7 cellular contexts compared by ENCODE assay signal in genomic region chrX:92460539-92460938, GRCh38.
A peak's percentile ranks its signal among the peaks of the same experiment; 100 is the strongest.
DNase-seq lines count a peak whose midpoint lies in the region; TF ChIP-seq lines count a peak whose summit lies in the region.
"Not testable (repeated sequence)": the region's sequence is repeated elsewhere in the genome, so short reads cannot be mapped to it uniquely, and the experiment has no call there.

No MANE protein-coding gene starts in this region.

- not testable (repeated sequence) for H3K4me1 Mint-ChIP-seq in H9, endodermal cell

- not testable (repeated sequence) for H3K18ac ChIP-seq in H9 (ENCODE audit: insufficient read length, low read depth, low read length)

- H3K4me3 ChIP-seq in endodermal cell (ENCODE audit: low read length) = not testable (repeated sequence)

- H3K9ac ChIP-seq in H9 (ENCODE audit: extremely low read depth, insufficient read length, low read length); endodermal cell (ENCODE audit: extremely low read depth, low read length, poor library complexity, severe bottlenecking): not testable (repeated sequence)

- H3K27ac ChIP-seq in C4-2B; H9 (ENCODE audit: insufficient read length, low read depth, low read length); endodermal cell (ENCODE audit: low read depth, low read length): not testable (repeated sequence)

- in situ Hi-C loops in SK-MEL-5 (cut with HindIII; ENCODE audit: low pct_unique_long_range_greater_than_20kb, low sequenced_read_pairs) = not testable (repeated sequence)

- WGBS in H9 (ENCODE audit: extremely low coverage, insufficient read length, low lambda C conversion rate) = no CpG with 5 or more reads among the region's 13 CpGs
- WGBS in endodermal cell (ENCODE audit: insufficient coverage in 1 of 2, insufficient read length in 1 of 2), 2 experiments = 88% methylated on average over 13 of the region's 13 CpGs; no CpG with 5 or more reads in 1 of the 2 experiments

- H3K36me3 ChIP-seq in endodermal cell (ENCODE audit: control insufficient read depth, insufficient read depth, low read length) = not testable (repeated sequence)

- H3K23ac ChIP-seq in H9 (ENCODE audit: insufficient read length, low read depth, low read length) = not testable (repeated sequence)

- H2BK15ac ChIP-seq in H9 (ENCODE audit: low read depth, low read length) = not testable (repeated sequence)

- not testable (repeated sequence) for H2BK20ac ChIP-seq in H9 (ENCODE audit: low read depth, low read length, poor library complexity, severe bottlenecking)

- not testable (repeated sequence) for H4K8ac ChIP-seq in H9 (replicated peaks; ENCODE audit: insufficient read length, low read depth, low read length)

- H2BK12ac ChIP-seq in H9 (ENCODE audit: insufficient read length, low read depth, low read length) = not testable (repeated sequence)

- intact Hi-C loops in posterior vena cava (cut with DNase I) = not testable (repeated sequence)

- not testable (repeated sequence) for H2AFZ ChIP-seq in H9 (ENCODE audit: low read length)

- not testable (repeated sequence) for H3K4me1 ChIP-seq in H9 (ENCODE audit: insufficient read depth, low read length); endodermal cell (ENCODE audit: control insufficient read depth, insufficient read depth, low read length)

- H3K23me2 ChIP-seq in H9 (ENCODE audit: insufficient read length, low read depth, low read length, poor library complexity, severe bottlenecking) = not testable (repeated sequence)

- TF ChIP-seq CTCF in C4-2B (conservative IDR thresholded peaks at IDR 0.05) = 0 out of 2 replicates have a peak, but pooled peaks have one; percentile 5
- TF ChIP-seq CTCF in H9 (conservative IDR thresholded peaks at IDR 0.05) = peak; percentile 21; the same call in 1 of the 3 replicates
- not testable (repeated sequence) for TF ChIP-seq CTCF in endodermal cell (conservative IDR thresholded peaks at IDR 0.05)

- not testable (repeated sequence) for H3K27ac Mint-ChIP-seq in H9, endodermal cell

- H3K56ac ChIP-seq in H9 (ENCODE audit: insufficient read length, low read depth, low read length) = not testable (repeated sequence)

- DNase-seq in H9 (peak; percentile 23), NCI-H82 (lab: John Stamatoyannopoulos, UW) (peak; percentile 0), SK-MEL-5 (ENCODE audit: low read depth, low spot score) (peak; percentile 10), endodermal cell (peak; percentile 46), iPS-NIHi7 (ENCODE audit: extremely low spot score) (peak; percentile 4), posterior vena cava (ENCODE audit: low spot score) (peak; percentile 53)

- H3K79me2 ChIP-seq in H9 (ENCODE audit: insufficient read depth, low read length) = not testable (repeated sequence)

- not testable (repeated sequence) for H4K91ac ChIP-seq in H9 (ENCODE audit: insufficient read length, low read depth, low read length)

- H3K9me3 Mint-ChIP-seq in H9 (peaks cover 7 to 11% of the 10 kb centered on the region in 2 experiments; a peak in 4 of 5 replicates), endodermal cell (peaks cover 12% of the 10 kb centered on the region)

- H3K27me3 Mint-ChIP-seq in H9 (ENCODE audit: low read depth); endodermal cell (ENCODE audit: insufficient read depth): not testable (repeated sequence)

- H4K5ac ChIP-seq in H9 (ENCODE audit: insufficient read length, low read depth, low read length) = not testable (repeated sequence)

- H3T11ph ChIP-seq in H9 (ENCODE audit: low read length) = not testable (repeated sequence)

- not testable (repeated sequence) for H2AK5ac ChIP-seq in H9 (ENCODE audit: insufficient read length, low read length)

- not testable (repeated sequence) for H3K9me3 ChIP-seq in H9 (ENCODE audit: control insufficient read depth, low read depth, low read length); endodermal cell (ENCODE audit: control insufficient read depth, low read length)

- H3K4me3 Mint-ChIP-seq in H9, endodermal cell: not testable (repeated sequence)

- H2BK5ac ChIP-seq in H9 (ENCODE audit: insufficient read length, low read length) = not testable (repeated sequence)

- not testable (repeated sequence) for H3K79me1 ChIP-seq in H9 (ENCODE audit: insufficient read depth, low read depth, low read length, poor library complexity, severe bottlenecking)

- H3K4ac ChIP-seq in H9 (ENCODE audit: low read depth, low read length) = not testable (repeated sequence)

- H3K36me3 Mint-ChIP-seq in H9 (ENCODE audit: insufficient read depth in 1 of 3, low read depth in 3 of 3) = peaks cover 6 to 13% (median 8%) of the 10 kb centered on the region in 3 experiments
- not testable (repeated sequence) for H3K36me3 Mint-ChIP-seq in endodermal cell (ENCODE audit: low read depth)

- H3K14ac ChIP-seq in H9 (ENCODE audit: insufficient read depth, low read length) = not testable (repeated sequence)

- H2BK120ac ChIP-seq in H9 (ENCODE audit: low read depth, low read length, poor library complexity, severe bottlenecking) = not testable (repeated sequence)

- H3K27me3 ChIP-seq in H9 (ENCODE audit: insufficient read depth, low read length); endodermal cell (ENCODE audit: control insufficient read depth, insufficient read depth, low read length, poor library complexity, severe bottlenecking): not testable (repeated sequence)

- not testable (repeated sequence) for H3K4me2 ChIP-seq in H9 (ENCODE audit: insufficient read depth, insufficient read length, low read length)

- H4K20me1 ChIP-seq in H9 (ENCODE audit: control insufficient read depth, insufficient read depth, insufficient read length) = not testable (repeated sequence)

Comparison
In these comparisons a context has a peak if more than half of its experiments do, and no peak if none do; other contexts are left out.
1. DNase-seq: peak in every context shown above with its lines; median percentile 53 in posterior vena cava; 46 in endodermal cell; 23 in H9; 10 in SK-MEL-5; 4 in iPS-NIHi7; 0 in NCI-H82.